Comparison of ENCODE assay signal across 19 cellular contexts in the genomic region with DNA sequence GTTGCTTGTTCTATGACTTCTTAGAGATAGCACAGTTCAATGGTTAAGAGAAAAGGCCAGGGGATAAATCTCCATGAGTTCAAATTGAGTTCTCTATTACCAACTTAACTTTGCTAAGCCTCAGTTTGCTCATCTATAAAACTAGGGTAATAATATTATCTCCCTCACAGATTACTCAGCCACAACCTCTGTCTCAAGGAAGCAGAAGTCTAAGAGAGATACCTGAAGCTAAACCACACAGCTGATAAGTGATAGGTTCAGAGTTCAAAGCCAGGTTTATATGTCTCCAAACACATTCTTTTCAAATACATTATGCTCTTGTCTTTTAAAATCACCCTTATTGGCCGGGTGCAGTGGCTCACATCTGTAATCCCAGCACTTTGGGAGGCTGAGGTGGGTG.
"Had no signal": no experiment of that assay in that cellular context is flagged by ENCODE, and none has a peak within 500 bp of the region (broad histone marks: within the 10 kb centered on the region; RNA-seq: fewer than 3 reads in every experiment).

No MANE protein-coding gene starts in this region.

- ATAC-seq: gastrocnemius medialis, heart right ventricle, left lung, lower lobe of right lung, psoas muscle, sciatic nerve had no signal

- H3K27me3 ChIP-seq: esophagus muscularis mucosa, gastrocnemius medialis, heart right ventricle, left lung, neutrophil, uterus had no signal

- H3K27ac Mint-ChIP-seq: memory B cell, type B pancreatic cell had no signal

- DNase-seq: cortex of kidney; effector memory CD4-positive, alpha-beta T cell; gastrocnemius medialis; heart right ventricle; islet precursor cell; left lung; lower lobe of right lung; naive B cell; psoas muscle; retina; stimulated activated CD4-positive, alpha-beta T cell treated with anti-CD3 and anti-CD28 coated beads, Interleukin-2, amount 100 ng/mL, for 24 hours; stimulated activated naive CD4-positive, alpha-beta T cell treated with Interleukin-2 at 50 U/mL for 16 hours; uterus had no signal

- H3K9me3 ChIP-seq: esophagus muscularis mucosa, gastrocnemius medialis, heart right ventricle, left lung, lower lobe of right lung, neutrophil, psoas muscle, uterus had no signal

- H3K4me3 Mint-ChIP-seq: memory B cell, naive B cell, type B pancreatic cell had no signal

- H3K9me3 Mint-ChIP-seq: memory B cell, naive B cell, type B pancreatic cell had no signal

- H3K4me1 ChIP-seq: gastrocnemius medialis, heart right ventricle, left lung, lower lobe of right lung, psoas muscle, uterus had no signal

- H3K4me3 ChIP-seq: esophagus muscularis mucosa, gastrocnemius medialis, heart right ventricle, left lung, lower lobe of right lung, psoas muscle, uterus had no signal

- H3K27ac ChIP-seq: esophagus muscularis mucosa, gastrocnemius medialis, heart right ventricle, left lung, lower lobe of right lung, neutrophil, psoas muscle, uterus had no signal

- H3K4me1 Mint-ChIP-seq: memory B cell, naive B cell had no signal

- FAIRE-seq: endometrium had no signal

- H3K36me3 ChIP-seq: uterus had no signal
